15 cellular contexts compared by ENCODE assay signal in the genomic region with DNA sequence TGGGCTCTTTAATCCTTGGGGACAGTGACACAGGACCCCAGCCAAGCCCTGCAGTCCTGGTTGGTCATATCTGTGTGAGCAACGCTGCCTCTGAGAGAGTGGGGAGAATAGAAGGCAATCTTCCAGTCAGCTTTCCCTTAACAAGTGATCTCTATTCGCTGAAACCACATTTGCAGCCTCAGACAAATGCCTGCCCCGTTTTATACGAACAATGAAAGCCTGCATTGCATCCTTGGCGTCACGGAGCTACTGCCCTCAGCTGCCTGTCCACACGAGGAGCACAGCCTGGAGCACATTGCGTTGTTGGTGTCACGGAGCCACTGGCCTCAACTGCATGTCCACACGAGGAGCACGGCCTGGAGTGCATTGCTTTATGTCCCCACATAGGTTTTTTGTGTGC.
DNase-seq lines count a peak whose midpoint lies in the region; TF ChIP-seq lines count a peak whose summit lies in the region.
"Had no signal": no experiment of that assay in that cellular context is flagged by ENCODE, and none has a peak within 500 bp of the region (broad histone marks: within the 10 kb centered on the region; RNA-seq: fewer than 3 reads in every experiment).

No MANE protein-coding gene starts in this region.

- BruUV-seq in Caco-2 (replicated peaks; lab: Mats Ljungman, UMichigan), result no TSS peak

- no peak overlapping the region for H3K4me3 Mint-ChIP-seq in Caco-2 (ENCODE audit: unreplicated experiment)
- H3K4me3 Mint-ChIP-seq: CD4-positive, alpha-beta memory T cell had no signal

- H3K4me2 ChIP-seq in Karpas-422 (ENCODE audit: low read depth, low read length, poor library complexity, severe bottlenecking), result no peak overlapping the region

- H3K4me1 ChIP-seq in tibial nerve, result peaks cover 0 to 34% (median 13%) of the 10 kb centered on the region in 4 donors
- no peaks in the 10 kb centered on the region for H3K4me1 ChIP-seq in Caco-2
- H3K4me1 ChIP-seq in Karpas-422 (ENCODE audit: low read length), result no peaks in the 10 kb centered on the region
- H3K4me1 ChIP-seq: BE2C, HAP-1 had no signal

- no peak for TF ChIP-seq EP300 in tibial nerve (IDR thresholded peaks at IDR 0.05)

- H3K9me3 Mint-ChIP-seq in Caco-2 (ENCODE audit: unreplicated experiment), result no peaks in the 10 kb centered on the region
- H3K9me3 Mint-ChIP-seq: CD4-positive, alpha-beta memory T cell had no signal

- H3K27me3 Mint-ChIP-seq in Caco-2 (ENCODE audit: insufficient read depth, unreplicated experiment), result no peaks in the 10 kb centered on the region

- H3K36me3 Mint-ChIP-seq in Caco-2 (ENCODE audit: insufficient read depth, unreplicated experiment), result peaks cover 6% of the 10 kb centered on the region
- H3K36me3 Mint-ChIP-seq: CD4-positive, alpha-beta memory T cell had no signal

- H3K27ac ChIP-seq in tibial nerve (peak overlapping the region; percentile 15 to 68 (median 42)), Karpas-422 (ENCODE audit: low read length) (no peak overlapping the region)
- H3K27ac ChIP-seq: C4-2B had no signal

- H3K9me3 ChIP-seq in tibial nerve, result peaks cover 0 to 7% (median 0%) of the 10 kb centered on the region in 4 donors
- no peaks in the 10 kb centered on the region for H3K9me3 ChIP-seq in Caco-2
- no peaks in the 10 kb centered on the region for H3K9me3 ChIP-seq in Karpas-422 (ENCODE audit: low read length)
- H3K9me3 ChIP-seq: BE2C, HAP-1 had no signal

- no peaks in the 10 kb centered on the region for H3K27me3 ChIP-seq in tibial nerve
- H3K27me3 ChIP-seq in Caco-2 (replicated peaks; ENCODE audit: control insufficient read depth, insufficient read depth, low read length), result no peaks in the 10 kb centered on the region
- no peaks in the 10 kb centered on the region for H3K27me3 ChIP-seq in Karpas-422 (ENCODE audit: low read length)
- H3K27me3 ChIP-seq: BE2C had no signal

- H3K79me2 ChIP-seq in Karpas-422 (ENCODE audit: low read length), result no peaks in the 10 kb centered on the region

- H3K4me1 Mint-ChIP-seq in Caco-2 (ENCODE audit: low read depth, unreplicated experiment), result no peaks in the 10 kb centered on the region
- H3K4me1 Mint-ChIP-seq: CD4-positive, alpha-beta memory T cell had no signal

- H3K4me3 ChIP-seq in tibial nerve (no peak overlapping the region), Caco-2 (ENCODE audit: low read depth, low read length) (no peak overlapping the region), Karpas-422 (ENCODE audit: low read length) (no peak overlapping the region)
- H3K4me3 ChIP-seq: HAP-1 had no signal

- H3K9me2 ChIP-seq in Karpas-422 (replicated peaks; ENCODE audit: insufficient read depth, low read length), result no peaks in the 10 kb centered on the region

- no peak for TF ChIP-seq POLR2A in tibial nerve (IDR thresholded peaks at IDR 0.05)

- no peak overlapping the region for H3K9ac ChIP-seq in Karpas-422 (ENCODE audit: low read length)

- intact Hi-C loops in Caco-2 (cut with micrococcal nuclease; ENCODE audit: unreplicated experiment), result no loop called here

- no peak overlapping the region for H3K27ac Mint-ChIP-seq in Caco-2 (ENCODE audit: unreplicated experiment)
- H3K27ac Mint-ChIP-seq: CD4-positive, alpha-beta memory T cell had no signal

- H3K36me3 ChIP-seq in tibial nerve (no peaks in the 10 kb centered on the region), Caco-2 (ENCODE audit: control insufficient read depth, insufficient read depth, low read length) (no peaks in the 10 kb centered on the region), Karpas-422 (ENCODE audit: insufficient read depth, low read length) (no peaks in the 10 kb centered on the region)
- H3K36me3 ChIP-seq: BE2C, HAP-1 had no signal

- DNase-seq in astrocyte of the hippocampus (ENCODE audit: low read depth, low spot score) (peak; percentile 51), foreskin melanocyte (peak; percentile 10), pons (ENCODE audit: low spot score) (peak; percentile 69), tibial nerve (ENCODE audit: low spot score in 2 of 2) (no peak), T1000 (lab: John Stamatoyannopoulos, UW) (no peak), Caco-2 (no peak), Karpas-422 (no peak)
- DNase-seq: BE2C; CD4-positive, alpha-beta memory T cell; COR-L47; DND-41; GDM1; GOT3 had no signal

- H2AFZ ChIP-seq in Karpas-422 (ENCODE audit: low read length), result no peak overlapping the region

- TF ChIP-seq CTCF in tibial nerve (IDR thresholded peaks at IDR 0.05), result no peak
- no peak for TF ChIP-seq CTCF in Caco-2 (IDR thresholded peaks at IDR 0.05; ENCODE audit: insufficient read depth in 1 of 2, low read depth in 1 of 2, low read length in 1 of 2, severe bottlenecking in 1 of 2, unreplicated experiment in 1 of 2)

- 31 to 57% methylated on average over 11 of the region's 11 CpGs for WGBS in tibial nerve, 2 donors

- CTCF ChIA-PET in Caco-2 (lab: Charles Lee), result no interaction called here

- POLR2A ChIA-PET in Caco-2 (lab: Charles Lee), result no interaction called here

- no peaks in the 10 kb centered on the region for H4K20me1 ChIP-seq in Karpas-422 (ENCODE audit: insufficient read depth, low read depth, low read length)

Comparison
In these comparisons a context has a peak if more than half of its experiments do, and no peak if none do; other contexts are left out.
1. DNase-seq: peak in astrocyte of the hippocampus (single experiment), foreskin melanocyte (single experiment) and pons (single experiment); none in tibial nerve (0 of 2), T1000 (single experiment), Caco-2 (0 of 2) and Karpas-422 (single experiment).